18 cellular contexts compared by ENCODE assay signal in genomic region chr5:54379590-54379989, GRCh38.
DNase-seq lines count a peak whose midpoint lies in the region; ATAC-seq, FAIRE-seq and TF ChIP-seq lines count a peak whose summit lies in the region.
"Had no signal": no experiment of that assay in that cellular context is flagged by ENCODE, and none has a peak within 500 bp of the region (broad histone marks: within the 10 kb centered on the region; RNA-seq: fewer than 3 reads in every experiment).

No MANE protein-coding gene starts in this region.

- no peak overlapping the region for H3K27ac ChIP-seq in K562 (ENCODE audit: extremely low read depth, low read depth, low read length)
- no peak overlapping the region for H3K27ac ChIP-seq in neuronal stem cell (replicated peaks; ENCODE audit: low read length)
- H3K27ac ChIP-seq in HepG2 (ENCODE audit: extremely low read length, insufficient read depth, low read length) = no peak overlapping the region

- BruUV-seq in K562 (replicated peaks; lab: Mats Ljungman, UMichigan) (no TSS peak), HepG2 (replicated peaks; lab: Mats Ljungman, UMichigan) (no TSS peak)

- no peak overlapping the region for H3K4me3 ChIP-seq in K562
- no peak overlapping the region for H3K4me3 ChIP-seq in fibroblast of pulmonary artery (replicated peaks; ENCODE audit: low read depth, low read length)
- no peak overlapping the region for H3K4me3 ChIP-seq in neuronal stem cell (ENCODE audit: low read length in 2 of 2)
- no peak overlapping the region for H3K4me3 ChIP-seq in HepG2 (replicated peaks in 1 of 3; ENCODE audit: insufficient read depth in 1 of 3, low read depth in 2 of 3, low read length in 3 of 3)

- no peak overlapping the region for H3K9ac ChIP-seq in K562 (ENCODE audit: insufficient read depth in 1 of 2, low read depth in 2 of 2, low read length in 2 of 2)
- H3K9ac ChIP-seq in neuronal stem cell (ENCODE audit: low read depth, low read length, poor library complexity) = no peak overlapping the region
- H3K9ac ChIP-seq in HepG2 (ENCODE audit: insufficient read depth, low read depth, low read length) = no peak overlapping the region

- DNase-seq in GM13976 (ENCODE audit: low spot score) (peak; percentile 38), K562 (ENCODE audit: extremely low read depth in 1 of 4, low spot score in 3 of 4) (peak in 1 of 4 experiments; percentile 18), fibroblast of pulmonary artery (ENCODE audit: low read depth) (no peak), neuronal stem cell (ENCODE audit: low spot score) (no peak), NCI-H774 (lab: John Stamatoyannopoulos, UW) (no peak), HepG2 (ENCODE audit: low spot score) (no peak)
- DNase-seq in activated CD4-positive, CD25-positive, alpha-beta regulatory T cell treated with anti-CD3 and anti-CD28 coated beads, Interleukin-2, amount 50 U/mL, for 72 hours = no peak
- DNase-seq: DMS53, EL, GF-D8, Karpas-422, NCI-H1694, NCI-H2081, NCI-H2171 treated with DMSO at 0.1 percent for 48 hours, NCI-H524 treated with DMSO at 0.1 percent for 48 hours, SHP77 had no signal

- no peak overlapping the region for H2BK15ac ChIP-seq in neuronal stem cell (ENCODE audit: low read length)

- H3K4me2 ChIP-seq in K562 (ENCODE audit: insufficient read depth, low read length) (no peak overlapping the region), neuronal stem cell (ENCODE audit: insufficient read depth, low read length, poor library complexity, severe bottlenecking) (no peak overlapping the region), HepG2 (ENCODE audit: low read depth, low read length) (no peak overlapping the region)

- TF ChIP-seq CTCF in GM13976 (IDR thresholded peaks at IDR 0.05; ENCODE audit: borderline replicate concordance, control extremely low read depth, extremely low read depth, insufficient read depth, missing control alignments) (no peak), K562 (IDR thresholded peaks at IDR 0.05 in 2 of 3, conservative IDR thresholded peaks at IDR 0.05 in 1 of 3; ENCODE audit: insufficient read depth in 2 of 3, low read depth in 1 of 3, low read length in 3 of 3) (no peak), fibroblast of pulmonary artery (IDR thresholded peaks at IDR 0.05; ENCODE audit: low read length, missing control alignments) (peak; percentile 0), HepG2 (CRISPR knock-in tag; IDR thresholded peaks at IDR 0.05) (no peak)

- H2AFZ ChIP-seq in K562 (ENCODE audit: low read depth, low read length) (no peak overlapping the region), neuronal stem cell (ENCODE audit: low read length) (no peak overlapping the region), HepG2 (ENCODE audit: low read length) (no peak overlapping the region)

- H3K9me3 ChIP-seq in K562 (replicated peaks; ENCODE audit: control insufficient read depth, insufficient read depth, low read depth, low read length) (no peaks in the 10 kb centered on the region; the same call in none of the 2 replicates), neuronal stem cell (replicated peaks in 1 of 2; ENCODE audit: control insufficient read depth in 2 of 2, insufficient read depth in 1 of 2, low read depth in 1 of 2, low read length in 2 of 2) (peaks cover 0 to 5% of the 10 kb centered on the region in 2 donors), HepG2 (ENCODE audit: low read length) (no peaks in the 10 kb centered on the region)

- no peak overlapping the region for H3K18ac ChIP-seq in neuronal stem cell (ENCODE audit: low read length)

- in situ Hi-C loops in GM13976 (cut with MboI; ENCODE audit: low sequenced_read_pairs, unreplicated experiment) = loop anchor here (25.0 kb wide), 1 partner anchor 108 kb away; no protein-coding TSS in a partner anchor
- in situ Hi-C loops in K562 (cut with MboI) = no loop called here
- in situ Hi-C loops in HepG2 (cut with HindIII; ENCODE audit: extremely low pct_ligation_motif_present, low pct_unique_long_range_greater_than_20kb) = no loop called here

- POLR2A ChIA-PET in K562 (lab: Yijun Ruan, JAX) (interaction anchor here (0.6 to 1.1 kb wide), 2 partner anchors 12 to 69 kb away, joined by 3 to 4 read pairs; partner anchors contain the start of gene ARL15), HepG2 (lab: Yijun Ruan, JAX) (no interaction called here)

- H3K23ac ChIP-seq in neuronal stem cell (ENCODE audit: low read depth, low read length, poor library complexity) = no peak overlapping the region

- H4K91ac ChIP-seq in neuronal stem cell (ENCODE audit: low read depth, low read length, poor library complexity) = no peak overlapping the region

- no peak overlapping the region for H3K14ac ChIP-seq in neuronal stem cell (ENCODE audit: low read length)

- H3K36me3 ChIP-seq in K562 (ENCODE audit: control insufficient read depth, insufficient read depth, low read length) = peaks cover 36% of the 10 kb centered on the region
- H3K36me3 ChIP-seq in neuronal stem cell (replicated peaks in 1 of 2; ENCODE audit: control insufficient read depth in 2 of 2, insufficient read depth in 2 of 2, low read length in 2 of 2) = peaks cover 0 to 3% of the 10 kb centered on the region in 2 donors
- H3K36me3 ChIP-seq in HepG2 (replicated peaks in 1 of 2; ENCODE audit: control insufficient read depth in 1 of 2, insufficient read depth in 2 of 2, low read length in 2 of 2) = no peaks in the 10 kb centered on the region

- H2BK12ac ChIP-seq in neuronal stem cell (ENCODE audit: low read length) = no peak overlapping the region

- no peak overlapping the region for H2BK5ac ChIP-seq in neuronal stem cell (ENCODE audit: low read length)

- no peak for TF ChIP-seq RAD21 in K562 (CRISPR knock-in tag; conservative IDR thresholded peaks at IDR 0.05 in 1 of 2, IDR thresholded peaks at IDR 0.05 in 1 of 2)
- TF ChIP-seq RAD21 in HepG2 (CRISPR knock-in tag; IDR thresholded peaks at IDR 0.05) = no peak

- H3K79me1 ChIP-seq in neuronal stem cell (ENCODE audit: low read depth, low read length) = no peaks in the 10 kb centered on the region

- H4K8ac ChIP-seq in neuronal stem cell (ENCODE audit: low read depth, low read length) = no peak overlapping the region

- peaks cover 5 to 10% of the 10 kb centered on the region in 2 experiments for H3K4me1 ChIP-seq in K562 (replicated peaks in 1 of 2; ENCODE audit: control insufficient read depth in 2 of 2, insufficient read depth in 2 of 2, low read length in 2 of 2)
- no peaks in the 10 kb centered on the region for H3K4me1 ChIP-seq in neuronal stem cell (ENCODE audit: control insufficient read depth in 2 of 2, insufficient read depth in 1 of 2, low read depth in 1 of 2, low read length in 2 of 2)
- H3K4me1 ChIP-seq in HepG2 (ENCODE audit: insufficient read depth, low read length) = no peaks in the 10 kb centered on the region

- FAIRE-seq in K562 (lab: Jason Lieb, UNC) = no peak
- no peak for FAIRE-seq in HepG2 (lab: Jason Lieb, UNC)
- FAIRE-seq: D721Med, GM12892 had no signal

- TF ChIP-seq EP300 in K562 (IDR thresholded peaks at IDR 0.05; ENCODE audit: low read length) (no peak), HepG2 (IDR thresholded peaks at IDR 0.05; ENCODE audit: low read depth in 2 of 2, low read length in 2 of 2) (no peak), HepG2 (CRISPR knock-in tag; IDR thresholded peaks at IDR 0.05; ENCODE audit: borderline replicate concordance) (no peak)

- H4K20me1 ChIP-seq in K562 (replicated peaks; ENCODE audit: control insufficient read depth, insufficient read depth, low read length) = no peaks in the 10 kb centered on the region
- H4K20me1 ChIP-seq in HepG2 (ENCODE audit: insufficient read depth, low read length) = no peaks in the 10 kb centered on the region

- no peaks in the 10 kb centered on the region for H3K9me1 ChIP-seq in K562 (ENCODE audit: control insufficient read depth, insufficient read depth, low read length)

- TF ChIP-seq POLR2A in K562 (conservative IDR thresholded peaks at IDR 0.05) = no peak
- no peak for TF ChIP-seq POLR2A in HepG2 (IDR thresholded peaks at IDR 0.05; ENCODE audit: insufficient read depth in 1 of 2, low read depth in 2 of 2, low read length in 2 of 2)

- no peak for ATAC-seq in K562
- ATAC-seq in HepG2 = no peak

- no peak overlapping the region for H2BK120ac ChIP-seq in neuronal stem cell (ENCODE audit: low read depth, low read length)

- CTCF ChIA-PET in K562 (lab: Yijun Ruan, JAX; ENCODE audit: low intra/inter-chr PET ratio) = no interaction called here
- CTCF ChIA-PET in HepG2 (lab: Yijun Ruan, JAX; ENCODE audit: low intra/inter-chr PET ratio, low total read pairs) = no interaction called here

- no peak overlapping the region for H2AK5ac ChIP-seq in neuronal stem cell (ENCODE audit: low read depth, low read length)

- H3K79me2 ChIP-seq in K562 (ENCODE audit: control insufficient read depth, insufficient read depth, low read length) (peaks cover 55% of the 10 kb centered on the region), HepG2 (ENCODE audit: insufficient read depth, low read length) (no peaks in the 10 kb centered on the region)

- 64% methylated on average over 2 of the region's 2 CpGs for WGBS in K562 (ENCODE audit: insufficient coverage, low coverage, missing lambda C conversion rate)
- no CpG with 5 or more reads among the region's 2 CpGs for WGBS in neuronal stem cell (ENCODE audit: extremely low coverage in 2 of 2, insufficient read length in 2 of 2, insufficient replicate concordance in 1 of 2), 2 donors
- WGBS in HepG2 (ENCODE audit: low lambda C conversion rate) = 4% methylated on average over 2 of the region's 2 CpGs

- H3K4ac ChIP-seq in neuronal stem cell (ENCODE audit: low read length) = no peak overlapping the region

- intact Hi-C loops in K562 (cut with micrococcal nuclease) = no loop called here
- intact Hi-C loops in HepG2 (cut with micrococcal nuclease; ENCODE audit: unreplicated experiment) = no loop called here

- no peaks in the 10 kb centered on the region for H3K27me3 ChIP-seq in K562 (ENCODE audit: control insufficient read depth in 2 of 2, insufficient read depth in 2 of 2, low read length in 2 of 2)
- no peaks in the 10 kb centered on the region for H3K27me3 ChIP-seq in neuronal stem cell (ENCODE audit: control insufficient read depth in 3 of 3, insufficient read depth in 3 of 3, low read depth in 1 of 3, low read length in 3 of 3)
- no peaks in the 10 kb centered on the region for H3K27me3 ChIP-seq in HepG2 (ENCODE audit: control insufficient read depth in 1 of 2, insufficient read depth in 2 of 2, low read length in 2 of 2)

TF ChIP-seq in K562, 482 proteins besides CTCF, POLR2A, EP300 and RAD21 (continues in another document):
- TF ChIP-seq MBD2 (IDR thresholded peaks at IDR 0.05; ENCODE audit: borderline replicate concordance, low read depth) (no peak), RBM14 (IDR thresholded peaks at IDR 0.05; ENCODE audit: borderline replicate concordance, insufficient read depth, low read depth, low read length) (no peak), TCF3 (CRISPR knock-in tag; IDR thresholded peaks at IDR 0.05) (peak; percentile 20; the same call in 1 of the 2 replicates)

TF ChIP-seq in HepG2, 621 proteins besides CTCF, POLR2A, EP300 and RAD21 (continues in another document):
- TF ChIP-seq ZFP41 (CRISPR knock-in tag; IDR thresholded peaks at IDR 0.05; ENCODE audit: borderline replicate concordance) (no peak), HNF4A (CRISPR knock-in tag; IDR thresholded peaks at IDR 0.05) (no peak), STAT5B (CRISPR knock-in tag; IDR thresholded peaks at IDR 0.05) (no peak)
